8 cellular contexts compared by ENCODE assay signal in genomic region chr3:126134219-126134975, GRCh38. TPM values are rescaled to one million over a fixed set of nuclear protein-coding genes. Genes with fewer than 3 reads are reported as not detected.
DNase-seq lines count a peak whose midpoint lies in the region; ATAC-seq and TF ChIP-seq lines count a peak whose summit lies in the region.

No MANE protein-coding gene starts in this region.

- TF ChIP-seq POLR2A in tibial nerve (IDR thresholded peaks at IDR 0.05): no peak

- H3K27me3 Mint-ChIP-seq in CD4-positive, CD25-positive, alpha-beta regulatory T cell: peaks cover 22% of the 10 kb centered on the region
- peaks cover 2% of the 10 kb centered on the region for H3K27me3 Mint-ChIP-seq in neural progenitor cell (ENCODE audit: insufficient read depth, low read depth)

- no peak overlapping the region for H3K27ac ChIP-seq in CD4-positive, CD25-positive, alpha-beta regulatory T cell (ENCODE audit: insufficient read depth, low read length, poor library complexity, severe bottlenecking)
- H3K27ac ChIP-seq in neural progenitor cell (no peak overlapping the region), tibial nerve (peak overlapping the region in 1 of 4 donors; percentile 36)

- H3K4me1 Mint-ChIP-seq in CD4-positive, CD25-positive, alpha-beta regulatory T cell: no peaks in the 10 kb centered on the region
- peaks cover 9% of the 10 kb centered on the region for H3K4me1 Mint-ChIP-seq in neural progenitor cell

- DNase-seq in CD4-positive, CD25-positive, alpha-beta regulatory T cell: peak; percentile 16 to 30 (median 23)
- no peak for DNase-seq in HFF-Myc (ENCODE audit: extremely low read depth, low read depth)
- DNase-seq in NCI-H774 (lab: John Stamatoyannopoulos, UW): peak; percentile 11
- DNase-seq in activated T-cell treated with anti-CD3 and anti-CD28 coated beads, Interleukin-2, amount 50 U/mL, for 1 hour: peak; percentile 42
- peak; percentile 59 for DNase-seq in fibroblast of the aortic adventitia (ENCODE audit: low read depth)
- peak; percentile 87 for DNase-seq in neural progenitor cell (ENCODE audit: low spot score)
- DNase-seq in tibial nerve (ENCODE audit: low spot score in 2 of 2): peak; percentile 41 to 75

- no peak overlapping the region for H3K4me3 Mint-ChIP-seq in CD4-positive, CD25-positive, alpha-beta regulatory T cell
- no peak overlapping the region for H3K4me3 Mint-ChIP-seq in neural progenitor cell

- no peak overlapping the region for H3K4me2 ChIP-seq in neural progenitor cell

- H3K4me3 ChIP-seq in CD4-positive, CD25-positive, alpha-beta regulatory T cell (ENCODE audit: low read depth, low read length): no peak overlapping the region
- no peak overlapping the region for H3K4me3 ChIP-seq in HFF-Myc (replicated peaks; ENCODE audit: low read depth, low read length)
- H3K4me3 ChIP-seq in fibroblast of the aortic adventitia (ENCODE audit: low read depth, low read length): no peak overlapping the region
- no peak overlapping the region for H3K4me3 ChIP-seq in neural progenitor cell
- no peak overlapping the region for H3K4me3 ChIP-seq in tibial nerve

- no peaks in the 10 kb centered on the region for H3K79me2 ChIP-seq in neural progenitor cell (ENCODE audit: low read depth)

- H3K27ac Mint-ChIP-seq in CD4-positive, CD25-positive, alpha-beta regulatory T cell: no peak overlapping the region
- H3K27ac Mint-ChIP-seq in neural progenitor cell: no peak overlapping the region

- H3K9me3 ChIP-seq in CD4-positive, CD25-positive, alpha-beta regulatory T cell (ENCODE audit: control insufficient read depth in 2 of 2, low read length in 2 of 2): no peaks in the 10 kb centered on the region
- H3K9me3 ChIP-seq in neural progenitor cell (ENCODE audit: low read depth): no peaks in the 10 kb centered on the region
- H3K9me3 ChIP-seq in tibial nerve: no peaks in the 10 kb centered on the region

- H3K36me3 Mint-ChIP-seq in CD4-positive, CD25-positive, alpha-beta regulatory T cell: no peaks in the 10 kb centered on the region
- H3K36me3 Mint-ChIP-seq in neural progenitor cell: no peaks in the 10 kb centered on the region

- H3F3A ChIP-seq in neural progenitor cell (ENCODE audit: low read depth): no peaks in the 10 kb centered on the region

- no peak overlapping the region for H3K9ac ChIP-seq in neural progenitor cell

- H3K4me1 ChIP-seq in CD4-positive, CD25-positive, alpha-beta regulatory T cell (ENCODE audit: control insufficient read depth, insufficient read depth, low read length, poor library complexity, severe bottlenecking): peaks cover 4% of the 10 kb centered on the region
- H3K4me1 ChIP-seq in neural progenitor cell (peaks cover 3% of the 10 kb centered on the region), tibial nerve (peaks cover 0 to 7% (median 0%) of the 10 kb centered on the region in 4 donors)

- peaks cover 7% of the 10 kb centered on the region for H3K27me3 ChIP-seq in CD4-positive, CD25-positive, alpha-beta regulatory T cell (ENCODE audit: control insufficient read depth, insufficient read depth, low read length)
- H3K27me3 ChIP-seq in neural progenitor cell (no peaks in the 10 kb centered on the region), tibial nerve (no peaks in the 10 kb centered on the region)

- TF ChIP-seq EP300 in tibial nerve (IDR thresholded peaks at IDR 0.05): peak in 1 of 2 donors; percentile 31

- ATAC-seq in CD4-positive, CD25-positive, alpha-beta regulatory T cell (ENCODE audit: low read depth in 2 of 2): peak in 1 of 2 donors; percentile 51
- no peak for ATAC-seq in GM21619 (IDR thresholded peaks at IDR 0.05; ENCODE audit: unreplicated experiment)

- no peaks in the 10 kb centered on the region for H3K36me3 ChIP-seq in CD4-positive, CD25-positive, alpha-beta regulatory T cell (ENCODE audit: control insufficient read depth, insufficient read depth, low read length)
- H3K36me3 ChIP-seq in neural progenitor cell (no peaks in the 10 kb centered on the region), tibial nerve (no peaks in the 10 kb centered on the region)

- no peaks in the 10 kb centered on the region for H3K9me3 Mint-ChIP-seq in CD4-positive, CD25-positive, alpha-beta regulatory T cell
- no peaks in the 10 kb centered on the region for H3K9me3 Mint-ChIP-seq in neural progenitor cell

- 45% methylated on average over 22 to 23 of the region's 23 CpGs for WGBS in tibial nerve, 2 donors

- peak overlapping the region; percentile 67 for H2AFZ ChIP-seq in neural progenitor cell (replicated peaks)

- no peaks in the 10 kb centered on the region for H4K20me1 ChIP-seq in neural progenitor cell (ENCODE audit: low read depth)

- TF ChIP-seq CTCF in HFF-Myc (IDR thresholded peaks at IDR 0.05; ENCODE audit: low read depth, low read length, missing control alignments) (peak; percentile 70), fibroblast of the aortic adventitia (IDR thresholded peaks at IDR 0.05; ENCODE audit: insufficient read depth, low read length) (peak; percentile 76), neural progenitor cell (IDR thresholded peaks at IDR 0.05) (peak; percentile 87), tibial nerve (IDR thresholded peaks at IDR 0.05) (peak; percentile 60 to 95 (median 76))

RNA-seq across cellular contexts. Expression of gene ALDH1L1, which starts 46.0 kb away (rescaled TPM):
- total RNA-seq in CD4-positive, CD25-positive, alpha-beta regulatory T cell: not detected
- polyA plus RNA-seq in CD4-positive, CD25-positive, alpha-beta regulatory T cell: under 1 TPM in 1 of 4 donors, not detected in 3; 0.08 TPM
- 0.18 and 0.25 TPM in 2 replicates for total RNA-seq in fibroblast of the aortic adventitia (ENCODE audit: low replicate concordance)
- 0.31 and 0.60 TPM in 2 replicates for total RNA-seq in neural progenitor cell (ENCODE audit: low replicate concordance)
- total RNA-seq in tibial nerve: 10 to 100 TPM; 34.5 to 87.3 (median 50.8) TPM

RNA-seq across cellular contexts. Expression of gene SLC41A3, which starts 50.5 kb away (rescaled TPM):
- total RNA-seq in CD4-positive, CD25-positive, alpha-beta regulatory T cell: 40.3 TPM
- polyA plus RNA-seq in CD4-positive, CD25-positive, alpha-beta regulatory T cell: 10 to 100 TPM; 31.2 to 51.3 (median 38.2) TPM
- 40.0 and 65.7 TPM in 2 replicates for total RNA-seq in fibroblast of the aortic adventitia (ENCODE audit: low replicate concordance)
- total RNA-seq in neural progenitor cell (ENCODE audit: low replicate concordance): 24.9 and 52.3 TPM in 2 replicates
- total RNA-seq in tibial nerve: 10 to 100 TPM; 36.1 to 54.8 (median 46.3) TPM

Comparison
In these comparisons a context has a peak if more than half of its experiments do, and no peak if none do; other contexts are left out.
1. RNA of gene ALDH1L1, which starts 46.0 kb away (total RNA-seq): 34.5 to 87.3 TPM in tibial nerve; 0.31 to 0.60 TPM in neural progenitor cell, 0.18 to 0.25 TPM in fibroblast of the aortic adventitia and not detected in CD4-positive, CD25-positive, alpha-beta regulatory T cell (single experiment); every median in the first group is over 10 times any median in the second.
2. Peak in every context shown above with its lines, with median percentiles within 50 percentile points of each other: CTCF ChIP-seq.